In genomic region chr3:111318289-111318688, GRCh38 we compare ENCODE assay signal across 9 cellular contexts.
"Had no signal": no experiment of that assay in that cellular context is flagged by ENCODE, and none has a peak within 500 bp of the region (broad histone marks: within the 10 kb centered on the region; RNA-seq: fewer than 3 reads in every experiment).

No MANE protein-coding gene starts in this region.

- H3K27ac Mint-ChIP-seq: HFFc6 had no signal

- H3K27ac ChIP-seq: GM23248, HL-60 had no signal

- ATAC-seq: HCT116, K562 had no signal

- H3K36me3 ChIP-seq: HAP-1 had no signal

- FAIRE-seq: K562 had no signal

- H3K4me3 ChIP-seq: GM23248, HAP-1, K562 had no signal

- H3K9me3 Mint-ChIP-seq: HFFc6 had no signal

- H3K9me3 ChIP-seq: HAP-1 had no signal

- H2AFZ ChIP-seq: GM23248 had no signal

- H3K4me3 Mint-ChIP-seq: HFFc6 had no signal

- DNase-seq: GM23248, GOT3, H7, HFFc6, IMR-90 had no signal

- H3K9ac ChIP-seq: GM23248 had no signal
